25 cellular contexts compared by ENCODE assay signal in the genomic region with DNA sequence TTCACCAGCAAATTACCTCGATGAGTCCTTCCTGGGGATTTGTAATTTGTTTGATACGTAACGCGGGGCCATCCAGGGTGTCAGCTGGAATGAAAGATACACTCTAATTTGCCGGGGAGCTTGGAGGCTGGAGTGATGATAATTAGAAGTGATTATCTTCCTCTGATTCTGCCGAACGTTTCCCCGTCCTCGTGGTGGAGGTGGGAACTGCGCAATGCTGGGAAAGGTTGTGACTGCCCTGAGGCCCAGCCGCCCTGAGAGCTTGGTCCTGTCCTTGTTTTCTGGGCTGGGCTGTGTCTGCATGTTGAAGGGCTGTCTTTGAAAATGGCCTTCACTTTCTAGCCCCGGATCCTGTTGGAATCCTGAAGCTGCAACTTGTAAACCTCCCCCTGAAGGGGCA. TPM values are rescaled to one million over a fixed set of nuclear protein-coding genes. Genes with fewer than 3 reads are reported as not detected.
DNase-seq lines count a peak whose midpoint lies in the region; ATAC-seq and TF ChIP-seq lines count a peak whose summit lies in the region.
"Had no signal": no experiment of that assay in that cellular context is flagged by ENCODE, and none has a peak within 500 bp of the region (broad histone marks: within the 10 kb centered on the region; RNA-seq: fewer than 3 reads in every experiment).

No MANE protein-coding gene starts in this region.

- peak; percentile 30 for TF ChIP-seq CTCF in mesothelial cell of epicardium (IDR thresholded peaks at IDR 0.05; ENCODE audit: unreplicated experiment)
- no peak for TF ChIP-seq CTCF in WTC11 (IDR thresholded peaks at IDR 0.05)

- H3K9me3 Mint-ChIP-seq in mesothelial cell of epicardium: no peaks in the 10 kb centered on the region
- H3K9me3 Mint-ChIP-seq in WTC11: peaks cover 11% of the 10 kb centered on the region
- H3K9me3 Mint-ChIP-seq: activated CD4-positive, alpha-beta T cell treated with anti-CD3 and anti-CD28 coated beads, Interleukin-2, amount 10 ng/mL, durations not matched to agents 24 days and 14 days; activated naive CD8-positive, alpha-beta T cell treated with anti-CD3 and anti-CD28 coated beads, Interleukin-2, amount 50 U/mL, for 24 hours; stimulated activated naive CD8-positive, alpha-beta T cell treated with anti-CD3 and anti-CD28 coated beads, Interleukin-15, Interleukin-2, amounts not matched to agents 100 ng/mL and 50 ng/mL, for 24 hours had no signal

- CTCF ChIA-PET in WTC11 (lab: Charles Lee): interaction anchor here (0.9 to 1.5 kb wide), 2 partner anchors 34 to 95 kb away, joined by 3 to 10 read pairs; no protein-coding TSS in a partner anchor

- H3K36me3 Mint-ChIP-seq in mesothelial cell of epicardium: no peaks in the 10 kb centered on the region
- H3K36me3 Mint-ChIP-seq in WTC11: no peaks in the 10 kb centered on the region
- H3K36me3 Mint-ChIP-seq: naive B cell had no signal

- no peak overlapping the region for H3K4me3 Mint-ChIP-seq in mesothelial cell of epicardium
- no peak overlapping the region for H3K4me3 Mint-ChIP-seq in WTC11
- H3K4me3 Mint-ChIP-seq: activated CD4-positive, alpha-beta T cell treated with anti-CD3 and anti-CD28 coated beads, Interleukin-2, amount 10 ng/mL, durations not matched to agents 24 days and 14 days; activated naive CD8-positive, alpha-beta T cell treated with anti-CD3 and anti-CD28 coated beads, Interleukin-2, amount 50 U/mL, for 24 hours; activated T-cell treated with anti-CD3 and anti-CD28 coated beads, Interleukin-2, amount 50 U/mL, for 24 hours; naive B cell; stimulated activated naive CD8-positive, alpha-beta T cell treated with anti-CD3 and anti-CD28 coated beads, Interleukin-15, Interleukin-2, amounts not matched to agents 100 ng/mL and 50 ng/mL, for 24 hours had no signal

- POLR2A ChIA-PET in WTC11 (lab: Charles Lee): interaction anchor here (0.6 to 0.8 kb wide), 2 partner anchors 9 to 21 kb away, joined by 3 read pairs; no protein-coding TSS in a partner anchor

- ATAC-seq in GM21529 (IDR thresholded peaks at IDR 0.05; ENCODE audit: unreplicated experiment) (no peak), WTC11 (no peak), GM19035 (IDR thresholded peaks at IDR 0.05; ENCODE audit: unreplicated experiment) (no peak)
- ATAC-seq: activated naive CD8-positive, alpha-beta T cell treated with anti-CD3 and anti-CD28 coated beads, Interleukin-2, amount 50 U/mL, for 24 hours; HCT116; left lung had no signal

- DNase-seq in NCI-H146 (lab: John Stamatoyannopoulos, UW) (peak; percentile 6), NCI-H146 treated with DMSO at 0.1 percent for 48 hours (lab: John Stamatoyannopoulos, UW; ENCODE audit: unreplicated experiment) (no peak), COR-L47 (lab: John Stamatoyannopoulos, UW) (peak; percentile 29), NCI-H69 (lab: John Stamatoyannopoulos, UW) (peak; percentile 36), mesothelial cell of epicardium (ENCODE audit: low spot score in 2 of 2, unreplicated experiment in 2 of 2) (no peak), WTC11 (ENCODE audit: low spot score) (no peak)
- DNase-seq: activated CD4-positive, alpha-beta T cell treated with anti-CD3 and anti-CD28 coated beads, Interleukin-2, amount 10 ng/mL, durations not matched to agents 24 days and 14 days; activated naive CD8-positive, alpha-beta T cell treated with anti-CD3 and anti-CD28 coated beads, Interleukin-2, amount 50 U/mL, for 24 hours; activated T-cell treated with anti-CD3 and anti-CD28 coated beads, Interleukin-2, amount 50 U/mL, for 24 hours; cerebellar nuclear complex; DMS79; dorsolateral prefrontal cortex; naive B cell; NCI-H1694 treated with DMSO at 0.1 percent for 48 hours; NK-92 treated with Interleukin-12 subunit alpha and Interleukin-12 subunit beta, amount 100 ng/mL, for 24 hours; psoas muscle; SHP77 treated with DMSO at 0.1 percent for 48 hours; SW 1271; T-helper 9 cell had no signal

- H3K27me3 Mint-ChIP-seq in mesothelial cell of epicardium (ENCODE audit: low read depth) (no peaks in the 10 kb centered on the region), WTC11 (ENCODE audit: low read depth) (no peaks in the 10 kb centered on the region)
- H3K27me3 Mint-ChIP-seq: activated CD4-positive, alpha-beta T cell treated with anti-CD3 and anti-CD28 coated beads, Interleukin-2, amount 10 ng/mL, durations not matched to agents 24 days and 14 days had no signal

- H3K4me1 Mint-ChIP-seq in mesothelial cell of epicardium: peaks cover 15% of the 10 kb centered on the region
- no peaks in the 10 kb centered on the region for H3K4me1 Mint-ChIP-seq in WTC11
- H3K4me1 Mint-ChIP-seq: activated CD4-positive, alpha-beta T cell treated with anti-CD3 and anti-CD28 coated beads, Interleukin-2, amount 10 ng/mL, durations not matched to agents 24 days and 14 days; activated naive CD8-positive, alpha-beta T cell treated with anti-CD3 and anti-CD28 coated beads, Interleukin-2, amount 50 U/mL, for 24 hours; naive B cell had no signal

- H3K27ac Mint-ChIP-seq in mesothelial cell of epicardium (no peak overlapping the region), WTC11 (no peak overlapping the region)
- H3K27ac Mint-ChIP-seq: activated CD4-positive, alpha-beta T cell treated with anti-CD3 and anti-CD28 coated beads, Interleukin-2, amount 10 ng/mL, durations not matched to agents 24 days and 14 days; activated naive CD8-positive, alpha-beta T cell treated with anti-CD3 and anti-CD28 coated beads, Interleukin-2, amount 50 U/mL, for 24 hours; activated T-cell treated with anti-CD3 and anti-CD28 coated beads, Interleukin-2, amount 50 U/mL, for 24 hours; naive B cell; stimulated activated naive CD8-positive, alpha-beta T cell treated with anti-CD3 and anti-CD28 coated beads, Interleukin-15, Interleukin-2, amounts not matched to agents 100 ng/mL and 50 ng/mL, for 24 hours had no signal

TF ChIP-seq in WTC11, 78 proteins besides CTCF, POLR2A, EP300 and RAD21:
- TF ChIP-seq ZNF121 (CRISPR knock-in tag; IDR thresholded peaks at IDR 0.05) (no peak), RELA (CRISPR knock-in tag; IDR thresholded peaks at IDR 0.05; ENCODE audit: borderline replicate concordance) (no peak), EMX1 (CRISPR knock-in tag; IDR thresholded peaks at IDR 0.05) (no peak), SOX15 (CRISPR knock-in tag; IDR thresholded peaks at IDR 0.05) (no peak), ZNF671 (CRISPR knock-in tag; IDR thresholded peaks at IDR 0.05) (no peak), SP1 (CRISPR knock-in tag; conservative IDR thresholded peaks at IDR 0.05) (no peak), TCF7 (CRISPR knock-in tag; IDR thresholded peaks at IDR 0.05; ENCODE audit: low read depth) (no peak), FOXK1 (CRISPR knock-in tag; IDR thresholded peaks at IDR 0.05) (no peak), CREM (CRISPR knock-in tag; IDR thresholded peaks at IDR 0.05) (no peak), PRRX2 (CRISPR knock-in tag; IDR thresholded peaks at IDR 0.05) (no peak), CBFB (CRISPR knock-in tag; IDR thresholded peaks at IDR 0.05; ENCODE audit: low read depth) (no peak), TEAD1 (CRISPR knock-in tag; IDR thresholded peaks at IDR 0.05) (no peak), CREB1 (CRISPR knock-in tag; IDR thresholded peaks at IDR 0.05) (no peak), NR2C2 (CRISPR knock-in tag; IDR thresholded peaks at IDR 0.05) (no peak), JAZF1 (CRISPR knock-in tag; IDR thresholded peaks at IDR 0.05) (no peak)

RNA-seq across cellular contexts. Expression of a gene that starts 48.0 kb away (rescaled TPM):
- total RNA-seq in mesothelial cell of epicardium (6.8 to 7.1 TPM (median 7.1 TPM) in 3 replicates), WTC11 (2021) (5.5 to 9.1 TPM (median 6.6 TPM) in 3 replicates)
- total RNA-seq: activated CD4-positive, alpha-beta T cell treated with anti-CD3 and anti-CD28 coated beads, Interleukin-2, amount 10 ng/mL, durations not matched to agents 24 days and 14 days; activated CD8-positive, alpha-beta memory T cell treated with anti-CD3 and anti-CD28 coated beads for 36 hours had no signal

Comparison
In these comparisons a context has a peak if more than half of its experiments do, and no peak if none do; other contexts are left out.
1. DNase-seq: peak in NCI-H146 (single experiment), COR-L47 (single experiment) and NCI-H69 (single experiment); none in NCI-H146 treated with DMSO at 0.1 percent for 48 hours (single experiment), mesothelial cell of epicardium (0 of 2) and WTC11 (single experiment).